Comparison of ENCODE assay signal across 19 cellular contexts in genomic region chr12:76041406-76041805, GRCh38.
"Had no signal": no experiment of that assay in that cellular context is flagged by ENCODE, and none has a peak within 500 bp of the region (broad histone marks: within the 10 kb centered on the region; RNA-seq: fewer than 3 reads in every experiment).

No MANE protein-coding gene starts in this region.

- H3K36me3 ChIP-seq: adrenal gland had no signal

- H3K9me3 ChIP-seq: adrenal gland, gastrocnemius medialis, heart left ventricle had no signal

- ATAC-seq: activated CD4-positive, CD25-positive, alpha-beta regulatory T cell treated with anti-CD3 and anti-CD28 coated beads, Interleukin-2, amount 50 U/mL, for 24 hours; activated T-cell treated with anti-CD3 and anti-CD28 coated beads, Interleukin-2, amount 50 U/mL, for 4 hours; esophagus mucosa; gastrocnemius medialis; heart left ventricle; left ventricle myocardium superior; stimulated activated naive B cell treated with anti-CD40 and anti-IgM and Interleukin-4, amounts not matched to agents 10 μg/mL and 1 μg/mL and 100 μg/mL, for 72 hours had no signal

- H3K27ac ChIP-seq: adrenal gland, gastrocnemius medialis, heart left ventricle had no signal

- H3K4me3 ChIP-seq: adrenal gland, gastrocnemius medialis, heart left ventricle had no signal

- FAIRE-seq: bronchial epithelial cell, urothelium cell line had no signal

- H3K4me1 ChIP-seq: adrenal gland had no signal

- DNase-seq: activated CD4-positive, alpha-beta T cell treated with anti-CD3 and anti-CD28 coated beads, Interleukin-2, amount 10 ng/mL, durations not matched to agents 7 days and 5 days; activated CD8-positive, alpha-beta memory T cell treated with anti-CD3 and anti-CD28 coated beads, Interleukin-2, amount 50 U/mL, for 4 hours; activated naive CD4-positive, alpha-beta T cell treated with anti-CD3 and anti-CD28 coated beads, Interleukin-2, amount 50 U/mL, for 16 hours; activated T-cell treated with anti-CD3 and anti-CD28 coated beads, Interleukin-2, amount 50 U/mL, for 4 hours; adrenal gland; cerebellar nuclear complex; cortex of kidney; effector CD4-positive, alpha-beta T cell; gastrocnemius medialis; heart left ventricle; left ventricle myocardium superior; occipital lobe; retina; stimulated activated naive B cell treated with anti-CD40 and anti-IgM and Interleukin-4, amounts not matched to agents 10 μg/mL and 1 μg/mL and 100 μg/mL, for 72 hours; T1000 had no signal

- H3K27me3 ChIP-seq: adrenal gland, gastrocnemius medialis, heart left ventricle had no signal
